Comparison of ENCODE assay signal across 15 cellular contexts in genomic region chr1:59487335-59488031, GRCh38.
DNase-seq lines count a peak whose midpoint lies in the region; ATAC-seq, FAIRE-seq and TF ChIP-seq lines count a peak whose summit lies in the region.
"Had no signal": no experiment of that assay in that cellular context is flagged by ENCODE, and none has a peak within 500 bp of the region (broad histone marks: within the 10 kb centered on the region; RNA-seq: fewer than 3 reads in every experiment).

No MANE protein-coding gene starts in this region.

- in situ Hi-C loops in KBM-7 (cut with MboI; ENCODE audit: low pct_unique_long_range_greater_than_20kb, low sequenced_read_pairs), result no loop called here

- H3K14ac ChIP-seq in trophoblast cell (ENCODE audit: low read length), result no peak overlapping the region

- H3K9me3 ChIP-seq in esophagus muscularis mucosa, result peaks cover 0 to 6% (median 0%) of the 10 kb centered on the region in 4 donors
- no peaks in the 10 kb centered on the region for H3K9me3 ChIP-seq in trophoblast cell (ENCODE audit: insufficient read depth, low read depth, low read length)

- ATAC-seq in SK-N-SH treated with all-trans-retinoic acid at 6 μM for 48 hours, result peak; percentile 65; the same call in 2 of the 3 replicates

- H4K12ac ChIP-seq in trophoblast cell (ENCODE audit: low read depth, low read length), result no peak overlapping the region

- H3K27ac ChIP-seq in esophagus muscularis mucosa (replicated peaks in 1 of 4) (no peak overlapping the region), trophoblast cell (ENCODE audit: low read depth, low read length) (no peak overlapping the region), coronary artery (no peak overlapping the region)
- H3K27ac ChIP-seq: left ventricle myocardium inferior, neural progenitor cell had no signal

- TF ChIP-seq POLR2A in H54 (IDR thresholded peaks at IDR 0.05; ENCODE audit: low read depth, low read length) (no peak), esophagus muscularis mucosa (IDR thresholded peaks at IDR 0.05; ENCODE audit: low read depth) (no peak)

- TF ChIP-seq CTCF in esophagus muscularis mucosa (IDR thresholded peaks at IDR 0.05) (no peak), coronary artery (IDR thresholded peaks at IDR 0.05) (no peak)

- no peak overlapping the region for H2AFZ ChIP-seq in trophoblast cell (ENCODE audit: insufficient read depth, low read length, poor library complexity)
- H2AFZ ChIP-seq: neural progenitor cell had no signal

- H3K18ac ChIP-seq in trophoblast cell (ENCODE audit: low read length), result no peak overlapping the region

- H3K4me1 ChIP-seq in esophagus muscularis mucosa, result peaks cover 6 to 13% (median 10%) of the 10 kb centered on the region in 4 donors
- H3K4me1 ChIP-seq in trophoblast cell (ENCODE audit: control insufficient read depth in 1 of 2, insufficient read depth in 2 of 2, low read length in 2 of 2), result peaks cover 6 to 11% of the 10 kb centered on the region in 2 experiments
- H3K4me1 ChIP-seq: neural progenitor cell had no signal

- no peak for DNase-seq in H54 (ENCODE audit: insufficient read length, low spot score)
- DNase-seq in esophagus muscularis mucosa (ENCODE audit: extremely low spot score), result peak; percentile 70
- DNase-seq in trophoblast cell, result peak; percentile 64 to 71
- no peak for DNase-seq in activated T-cell treated with anti-CD3 and anti-CD28 coated beads for 4 hours
- no peak for DNase-seq in coronary artery (ENCODE audit: low spot score)
- no peak for DNase-seq in KBM-7
- no peak for DNase-seq in cardiac septum (ENCODE audit: low spot score)
- DNase-seq: activated CD4-positive, CD25-positive, alpha-beta regulatory T cell; GF-D8; left ventricle myocardium inferior; NCI-H1694; NCI-H748 treated with DMSO at 0.1 percent for 48 hours; SHP77 treated with DMSO at 0.1 percent for 48 hours had no signal

- H4K8ac ChIP-seq in trophoblast cell (ENCODE audit: low read depth, low read length), result peak overlapping the region; percentile 60

- peak overlapping the region; percentile 98 for H3K23ac ChIP-seq in trophoblast cell (ENCODE audit: low read length)

- H3K79me1 ChIP-seq in trophoblast cell (ENCODE audit: low read length), result peaks cover 5% of the 10 kb centered on the region

- intact Hi-C loops in esophagus muscularis mucosa (cut with DNase I) (no loop called here), cardiac septum (cut with DNase I) (no loop called here)

- H3K4me3 ChIP-seq in esophagus muscularis mucosa, result no peak overlapping the region
- H3K4me3 ChIP-seq in trophoblast cell (ENCODE audit: low read depth, low read length), result no peak overlapping the region
- H3K4me3 ChIP-seq in coronary artery, result no peak overlapping the region
- H3K4me3 ChIP-seq: left ventricle myocardium inferior, neural progenitor cell had no signal

- H3K9ac ChIP-seq in trophoblast cell (ENCODE audit: low read length), result no peak overlapping the region
- H3K9ac ChIP-seq: neural progenitor cell had no signal

- H3K36me3 ChIP-seq in esophagus muscularis mucosa, result no peaks in the 10 kb centered on the region
- H3K36me3 ChIP-seq in trophoblast cell (ENCODE audit: control insufficient read depth in 1 of 2, insufficient read depth in 2 of 2, low read length in 2 of 2), result no peaks in the 10 kb centered on the region
- H3K36me3 ChIP-seq: left ventricle myocardium inferior, neural progenitor cell had no signal

- H2BK12ac ChIP-seq in trophoblast cell (ENCODE audit: low read length), result peak overlapping the region; percentile 94

- no peaks in the 10 kb centered on the region for H3K27me3 ChIP-seq in esophagus muscularis mucosa
- no peaks in the 10 kb centered on the region for H3K27me3 ChIP-seq in trophoblast cell (ENCODE audit: insufficient read depth, low read length)
- H3K27me3 ChIP-seq: neural progenitor cell had no signal

- H2AK5ac ChIP-seq in trophoblast cell (ENCODE audit: low read length), result peak overlapping the region; percentile 9

- peak; percentile 97 for FAIRE-seq in H54 (lab: Jason Lieb, UNC)

- no peak for TF ChIP-seq EP300 in esophagus muscularis mucosa (IDR thresholded peaks at IDR 0.05)

- H3K79me2 ChIP-seq in trophoblast cell (ENCODE audit: control insufficient read depth, insufficient read depth, low read length, poor library complexity), result no peaks in the 10 kb centered on the region

- peak overlapping the region; percentile 13 for H4K91ac ChIP-seq in trophoblast cell (ENCODE audit: low read depth, low read length)

- peak overlapping the region; percentile 21 for H2BK5ac ChIP-seq in trophoblast cell (ENCODE audit: low read depth, low read length, poor library complexity)

- H3K4ac ChIP-seq in trophoblast cell (ENCODE audit: low read depth, low read length), result no peak overlapping the region

- no peak overlapping the region for H3K4me2 ChIP-seq in trophoblast cell (ENCODE audit: low read length)
- H3K4me2 ChIP-seq: neural progenitor cell had no signal

- H2BK120ac ChIP-seq in trophoblast cell (ENCODE audit: insufficient read depth, low read length, poor library complexity), result peak overlapping the region; percentile 51

- WGBS in esophagus muscularis mucosa, result 80% methylated on average over 2 of the region's 2 CpGs
- WGBS in trophoblast cell (ENCODE audit: extremely low coverage, insufficient coverage, insufficient read length), result no CpG with 5 or more reads among the region's 2 CpGs

TF ChIP-seq in SK-N-SH treated with all-trans-retinoic acid at 6 μM for 48 hours, 23 proteins besides CTCF, POLR2A, EP300 and RAD21 (continues in another document):
- TF ChIP-seq ARNTL (CRISPR knock-in tag; IDR thresholded peaks at IDR 0.05; ENCODE audit: borderline replicate concordance, low read depth), result no peak
- TF ChIP-seq PPARA (CRISPR knock-in tag; IDR thresholded peaks at IDR 0.05; ENCODE audit: borderline replicate concordance), result no peak
- no peak for TF ChIP-seq ZFP3 (CRISPR knock-in tag; IDR thresholded peaks at IDR 0.05)
- no peak for TF ChIP-seq TOX (CRISPR knock-in tag; IDR thresholded peaks at IDR 0.05; ENCODE audit: borderline replicate concordance)
- no peak for TF ChIP-seq SNAI2 (CRISPR knock-in tag; IDR thresholded peaks at IDR 0.05)
- TF ChIP-seq CREB5 (CRISPR knock-in tag; IDR thresholded peaks at IDR 0.05; ENCODE audit: low read depth), result no peak
- no peak for TF ChIP-seq RARB (CRISPR knock-in tag; IDR thresholded peaks at IDR 0.05)
- TF ChIP-seq, protein P1, sequence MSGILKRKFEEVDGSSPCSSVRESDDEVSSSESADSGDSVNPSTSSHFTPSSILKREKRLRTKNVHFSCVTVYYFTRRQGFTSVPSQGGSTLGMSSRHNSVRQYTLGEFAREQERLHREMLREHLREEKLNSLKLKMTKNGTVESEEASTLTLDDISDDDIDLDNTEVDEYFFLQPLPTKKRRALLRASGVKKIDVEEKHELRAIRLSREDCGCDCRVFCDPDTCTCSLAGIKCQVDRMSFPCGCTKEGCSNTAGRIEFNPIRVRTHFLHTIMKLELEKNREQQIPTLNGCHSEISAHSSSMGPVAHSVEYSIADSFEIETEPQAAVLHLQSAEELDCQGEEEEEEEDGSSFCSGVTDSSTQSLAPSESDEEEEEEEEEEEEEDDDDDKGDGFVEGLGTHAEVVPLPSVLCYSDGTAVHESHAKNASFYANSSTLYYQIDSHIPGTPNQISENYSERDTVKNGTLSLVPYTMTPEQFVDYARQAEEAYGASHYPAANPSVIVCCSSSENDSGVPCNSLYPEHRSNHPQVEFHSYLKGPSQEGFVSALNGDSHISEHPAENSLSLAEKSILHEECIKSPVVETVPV (CRISPR knock-in tag; IDR thresholded peaks at IDR 0.05), result no peak
- TF ChIP-seq TCF4 (CRISPR knock-in tag; IDR thresholded peaks at IDR 0.05; ENCODE audit: borderline replicate concordance), result no peak
- no peak for TF ChIP-seq ZFP30 (CRISPR knock-in tag; IDR thresholded peaks at IDR 0.05)
- no peak for TF ChIP-seq ZNF565 (CRISPR knock-in tag; conservative IDR thresholded peaks at IDR 0.05; ENCODE audit: low read depth)
- TF ChIP-seq PATZ1 (CRISPR knock-in tag; IDR thresholded peaks at IDR 0.05; ENCODE audit: borderline replicate concordance), result no peak
- TF ChIP-seq ZC3H10 (CRISPR knock-in tag; IDR thresholded peaks at IDR 0.05), result no peak
- TF ChIP-seq ZNF70 (CRISPR knock-in tag; IDR thresholded peaks at IDR 0.05), result no peak

Comparison
In these comparisons a context has a peak if more than half of its experiments do, and no peak if none do; other contexts are left out.
1. DNase-seq: peak in esophagus muscularis mucosa (single experiment) and trophoblast cell (2 of 2); none in H54 (single experiment), activated T-cell treated with anti-CD3 and anti-CD28 coated beads for 4 hours (single experiment), coronary artery (single experiment), KBM-7 (single experiment) and cardiac septum (single experiment).